Comparison of ENCODE assay signal across 17 cellular contexts in genomic region chrX:119292445-119292844, GRCh38. TPM values are rescaled to one million over a fixed set of nuclear protein-coding genes. Genes with fewer than 3 reads are reported as not detected.
A peak's percentile ranks its signal among the peaks of the same experiment; 100 is the strongest.
DNase-seq lines count a peak whose midpoint lies in the region; ATAC-seq and TF ChIP-seq lines count a peak whose summit lies in the region.
"Had no signal": no experiment of that assay in that cellular context is flagged by ENCODE, and none has a peak within 500 bp of the region (broad histone marks: within the 10 kb centered on the region; RNA-seq: fewer than 3 reads in every experiment).

No MANE protein-coding gene starts in this region.

- H2BK5ac ChIP-seq in mesendoderm (ENCODE audit: low read length), result no peak overlapping the region

- no peak overlapping the region for H3K56ac ChIP-seq in mesendoderm (ENCODE audit: low read length)

- TF ChIP-seq CTCF in brain microvascular endothelial cell (IDR thresholded peaks at IDR 0.05; ENCODE audit: low read depth, low read length, missing control alignments), result peak; percentile 19
- TF ChIP-seq CTCF in tibial nerve (IDR thresholded peaks at IDR 0.05), result no peak

- H3K4me3 ChIP-seq in GM23248 (no peak overlapping the region), brain microvascular endothelial cell (ENCODE audit: low read depth, low read length) (no peak overlapping the region), mesendoderm (ENCODE audit: low read length) (no peak overlapping the region), tibial nerve (no peak overlapping the region)
- H3K4me3 ChIP-seq: left ventricle myocardium inferior, SJSA1, stomach had no signal

- no peaks in the 10 kb centered on the region for H4K20me1 ChIP-seq in GM23248 (ENCODE audit: insufficient read depth)

- H3K27me3 ChIP-seq in GM23248 (replicated peaks; ENCODE audit: insufficient read depth) (no peaks in the 10 kb centered on the region), brain microvascular endothelial cell (replicated peaks) (no peaks in the 10 kb centered on the region), mesendoderm (ENCODE audit: insufficient read depth, low read length, poor library complexity) (no peaks in the 10 kb centered on the region), tibial nerve (peaks cover 0 to 7% of the 10 kb centered on the region in 2 donors)
- H3K27me3 ChIP-seq: SJSA1 had no signal

- peak; percentile 23 for DNase-seq in GM23248
- DNase-seq in NAMALWA (ENCODE audit: low spot score), result peak; percentile 5
- no peak for DNase-seq in brain microvascular endothelial cell
- DNase-seq in mesendoderm, result peak; percentile 53
- DNase-seq in tibial nerve (ENCODE audit: low spot score in 2 of 2), result no peak
- no peak for DNase-seq in EL
- DNase-seq: activated CD4-positive, alpha-beta memory T cell treated with anti-CD3 and anti-CD28 coated beads, Interleukin-2, amount 10 ng/mL, durations not matched to agents 7 days and 5 days; CD4-positive, alpha-beta memory T cell; left ventricle myocardium inferior; naive thymus-derived CD4-positive, alpha-beta T cell; NCI-H2029; NCI-H69; stimulated activated CD4-positive, alpha-beta T cell treated with anti-CD3 and anti-CD28 coated beads, Interleukin-15, amount 100 ng/mL, for 24 hours; stomach had no signal

- H4K5ac ChIP-seq in mesendoderm (ENCODE audit: low read length), result no peak overlapping the region

- H2AFZ ChIP-seq in GM23248, result no peak overlapping the region

- no peak overlapping the region for H3K4ac ChIP-seq in mesendoderm (ENCODE audit: low read depth, low read length)

- H3K4me1 ChIP-seq in GM23248 (ENCODE audit: insufficient read depth) (no peaks in the 10 kb centered on the region), mesendoderm (ENCODE audit: control insufficient read depth, low read depth, low read length) (no peaks in the 10 kb centered on the region), tibial nerve (no peaks in the 10 kb centered on the region)
- H3K4me1 ChIP-seq: left ventricle myocardium inferior, SJSA1, stomach had no signal

- no peak overlapping the region for H3K23ac ChIP-seq in mesendoderm (ENCODE audit: low read length)

- no peak for TF ChIP-seq EP300 in tibial nerve (IDR thresholded peaks at IDR 0.05)

- H2BK120ac ChIP-seq in mesendoderm (ENCODE audit: low read depth, low read length), result no peak overlapping the region

- H3K79me2 ChIP-seq in GM23248 (ENCODE audit: insufficient read depth) (no peaks in the 10 kb centered on the region), mesendoderm (ENCODE audit: control insufficient read depth, insufficient read depth, low read length) (no peaks in the 10 kb centered on the region)

- H3K18ac ChIP-seq in mesendoderm (ENCODE audit: low read length), result no peak overlapping the region

- H3K36me3 ChIP-seq in GM23248 (ENCODE audit: low read depth), result no peaks in the 10 kb centered on the region
- H3K36me3 ChIP-seq in brain microvascular endothelial cell (replicated peaks), result no peaks in the 10 kb centered on the region
- no peaks in the 10 kb centered on the region for H3K36me3 ChIP-seq in mesendoderm (ENCODE audit: control insufficient read depth, insufficient read depth, low read length)
- no peaks in the 10 kb centered on the region for H3K36me3 ChIP-seq in tibial nerve
- H3K36me3 ChIP-seq: left ventricle myocardium inferior, SJSA1, stomach had no signal

- H3K27ac ChIP-seq in GM23248 (no peak overlapping the region), brain microvascular endothelial cell (no peak overlapping the region), mesendoderm (ENCODE audit: low read depth, low read length) (no peak overlapping the region), tibial nerve (no peak overlapping the region)
- H3K27ac ChIP-seq: epithelial cell of prostate, left ventricle myocardium inferior, SJSA1, stomach had no signal

- no peak overlapping the region for H2AK5ac ChIP-seq in mesendoderm (ENCODE audit: low read length)

- in situ Hi-C loops in GM23248 (cut with MboI), result no loop called here
- in situ Hi-C loops in brain microvascular endothelial cell (cut with HindIII; ENCODE audit: low pct_ligation_motif_present, low sequenced_read_pairs), result no loop called here

- H3K9me3 ChIP-seq in GM23248 (ENCODE audit: low read depth) (no peaks in the 10 kb centered on the region), tibial nerve (no peaks in the 10 kb centered on the region)
- H3K9me3 ChIP-seq: left ventricle myocardium inferior, SJSA1 had no signal

- H3K9ac ChIP-seq in GM23248 (no peak overlapping the region), mesendoderm (ENCODE audit: low read length) (no peak overlapping the region)

- H3K79me1 ChIP-seq in mesendoderm (ENCODE audit: low read length), result no peaks in the 10 kb centered on the region

- no peak overlapping the region for H3K4me2 ChIP-seq in GM23248 (ENCODE audit: unreplicated experiment)
- H3K4me2 ChIP-seq in mesendoderm (ENCODE audit: low read length), result no peak overlapping the region

- no peak for ATAC-seq in GM21515 (IDR thresholded peaks at IDR 0.05; ENCODE audit: unreplicated experiment)
- ATAC-seq: naive thymus-derived CD4-positive, alpha-beta T cell had no signal

- H2BK15ac ChIP-seq in mesendoderm (replicated peaks; ENCODE audit: low read depth), result no peak overlapping the region

- no peak overlapping the region for H4K8ac ChIP-seq in mesendoderm (ENCODE audit: low read depth, low read length)

- H3F3A ChIP-seq in GM23248 (ENCODE audit: insufficient read depth), result no peaks in the 10 kb centered on the region

- TF ChIP-seq POLR2A in tibial nerve (IDR thresholded peaks at IDR 0.05), result no peak

- H3K9me2 ChIP-seq in GM23248 (ENCODE audit: insufficient read depth), result no peaks in the 10 kb centered on the region

RNA-seq across cellular contexts. Expression of gene PGRMC1, which starts 56.4 kb away (rescaled TPM):
- total RNA-seq in GM23248 (2014; rRNA removed; shearing (Covaris generic)), result 238 and 245 TPM in 2 replicates
- 172 and 176 TPM in 2 replicates for polyA plus RNA-seq in GM23248 (2016; fragmentation: Nextera tagmentation; extraction: Ambion mirVana)
- 252 TPM for polyA plus RNA-seq in mesendoderm (2013, experiment 1 of 2)
- polyA plus RNA-seq in mesendoderm (2013, experiment 2 of 2), result 246 TPM
- total RNA-seq in tibial nerve, result 100 to 1,000 TPM; 151 to 201 (median 169) TPM

Comparison
In these comparisons a context has a peak if more than half of its experiments do, and no peak if none do; other contexts are left out.
1. DNase-seq: peak in GM23248 (single experiment), NAMALWA (single experiment) and mesendoderm (single experiment); none in brain microvascular endothelial cell (single experiment), tibial nerve (0 of 2) and EL (single experiment).